8 cellular contexts compared by ENCODE assay signal in genomic region chr2:241315879-241316700, GRCh38. TPM values are rescaled to one million over a fixed set of nuclear protein-coding genes. Genes with fewer than 3 reads are reported as not detected.
A peak's percentile ranks its signal among the peaks of the same experiment; 100 is the strongest.
DNase-seq lines count a peak whose midpoint lies in the region; ATAC-seq and TF ChIP-seq lines count a peak whose summit lies in the region.

TSS of gene SEPTIN2 (plus strand) at chr2:241315925. CDS start at chr2:241324233, 8,308 bp downstream.

- H3K9ac ChIP-seq in rectal smooth muscle tissue (ENCODE audit: low read length) = peak within 1 kb of the TSS; percentile 96

- peaks cover 37% of the 10 kb centered on the region for H3K36me3 Mint-ChIP-seq in CD4-positive, alpha-beta T cell (ENCODE audit: low read depth)

- H3K9me3 Mint-ChIP-seq in CD4-positive, alpha-beta T cell = no peaks in the 10 kb centered on the region

- H3K27me3 Mint-ChIP-seq in CD4-positive, alpha-beta T cell = no peaks in the 10 kb centered on the region

- H3K4me3 ChIP-seq in RWPE2 (ENCODE audit: severe bottlenecking) = peak within 1 kb of the TSS; percentile 95
- H3K4me3 ChIP-seq in rectal smooth muscle tissue (ENCODE audit: low read length) = peak within 1 kb of the TSS; percentile 98

- CTCF ChIA-PET in CD4-positive, alpha-beta T cell (lab: Charles Lee) = interaction anchor here (0.6 kb wide), 1 partner anchor 35 kb away, joined by 3 read pairs; no protein-coding TSS in a partner anchor

- H3K36me3 ChIP-seq in RWPE2 (ENCODE audit: low read depth) (peaks cover 47% of the 10 kb centered on the region), rectal smooth muscle tissue (ENCODE audit: control insufficient read depth, insufficient read depth, low read length) (no peaks in the 10 kb centered on the region)

- H3K27ac Mint-ChIP-seq in CD4-positive, alpha-beta T cell = peak within 1 kb of the TSS; percentile 97

- H3K9me3 ChIP-seq in CD4-positive, alpha-beta T cell (ENCODE audit: control insufficient read depth, low read length) = no peaks in the 10 kb centered on the region
- no peaks in the 10 kb centered on the region for H3K9me3 ChIP-seq in RWPE2 (ENCODE audit: severe bottlenecking)

- no peak for TF ChIP-seq CTCF in CD4-positive, alpha-beta T cell (IDR thresholded peaks at IDR 0.05)
- no peak for TF ChIP-seq CTCF in RWPE2 (IDR thresholded peaks at IDR 0.05; ENCODE audit: poor library complexity, severe bottlenecking)

- peak within 1 kb of the TSS; percentile 96 for H3K27ac ChIP-seq in CD4-positive, alpha-beta T cell (ENCODE audit: low read depth, low read length)
- H3K27ac ChIP-seq in RWPE2 (ENCODE audit: poor library complexity, severe bottlenecking) (peak within 1 kb of the TSS; percentile 83), rectal smooth muscle tissue (ENCODE audit: low read depth, low read length) (peak within 1 kb of the TSS; percentile 99)

- peak within 1 kb of the TSS; percentile 98 for H3K4me3 Mint-ChIP-seq in CD4-positive, alpha-beta T cell

- DNase-seq in CD4-positive, alpha-beta T cell = peak in 4 of 10 experiments; percentile 54 to 78 (median 68)
- DNase-seq in RWPE2 (ENCODE audit: low spot score) (peak; percentile 77), left cardiac atrium (peak; percentile 85), middle frontal gyrus (ENCODE audit: extremely low spot score, low spot score) (no peak)
- DNase-seq in activated naive CD8-positive, alpha-beta T cell treated with anti-CD3 and anti-CD28 coated beads, Interleukin-2, amount 50 U/mL, for 16 hours (ENCODE audit: low read depth, low spot score) = peak; percentile 42

- H3K4me1 Mint-ChIP-seq in CD4-positive, alpha-beta T cell (ENCODE audit: low read depth) = peaks cover 83% of the 10 kb centered on the region

- H3K4me1 ChIP-seq in RWPE2 (ENCODE audit: insufficient read depth, poor library complexity, severe bottlenecking) = peaks cover 58% of the 10 kb centered on the region
- peaks cover 32% of the 10 kb centered on the region for H3K4me1 ChIP-seq in rectal smooth muscle tissue (ENCODE audit: control insufficient read depth, insufficient read depth, low read length)

- H3K27me3 ChIP-seq in CD4-positive, alpha-beta T cell (ENCODE audit: control insufficient read depth, insufficient read depth, low read length) = no peaks in the 10 kb centered on the region
- H3K27me3 ChIP-seq in RWPE2 (ENCODE audit: insufficient read depth, poor library complexity, severe bottlenecking) (no peaks in the 10 kb centered on the region), rectal smooth muscle tissue (ENCODE audit: control insufficient read depth, insufficient read depth, low read length) (no peaks in the 10 kb centered on the region)

- peak; percentile 47 for ATAC-seq in CD4-positive, alpha-beta T cell (ENCODE audit: poor library complexity)
- peak; percentile 37 for ATAC-seq in GM19324 (IDR thresholded peaks at IDR 0.05; ENCODE audit: low FRiP score, unreplicated experiment)
- ATAC-seq in HG03442 (IDR thresholded peaks at IDR 0.05; ENCODE audit: unreplicated experiment) = peak; percentile 29
- peak; percentile 48 for ATAC-seq in RWPE2 (ENCODE audit: low read depth)
- ATAC-seq in left cardiac atrium = peak; percentile 54 to 60

- POLR2A ChIA-PET in CD4-positive, alpha-beta T cell (lab: Charles Lee) = interaction anchor here (0.7 to 3.6 kb wide), 17 partner anchors 10 to 750 kb away, joined by 3 to 31 read pairs (median 6); partner anchors contain the start of genes ATG4B, CAPN10, D2HGDH and ING5

- intact Hi-C loops in CD4-positive, alpha-beta T cell (cut with DNase I, micrococcal nuclease) = loop anchor here (1.0 to 10.0 kb wide), 12 partner anchors 15 to 751 kb away; partner anchors contain the start of genes STK25 (in 2 of the 2), ATG4B (in 1 of the 2), DTYMK (in 1 of the 2) and DUSP28 (in 1 of the 2)
- intact Hi-C loops in left cardiac atrium (cut with DNase I) = no loop called here

RNA-seq across cellular contexts. Expression of gene SEPTIN2, which starts in this region (rescaled TPM):
- 100 to 1,000 TPM; 189 to 196 TPM for total RNA-seq in CD4-positive, alpha-beta T cell
- total RNA-seq in left cardiac atrium = 100 to 1,000 TPM; 194 to 328 TPM

Comparison
In these comparisons a context has a peak if more than half of its experiments do, and no peak if none do; other contexts are left out.
1. intact Hi-C loops: an anchor here in CD4-positive, alpha-beta T cell (1.0 to 10.0 kb wide); none called in left cardiac atrium.